1 cellular context compared by ENCODE assay signal in the genomic region with DNA sequence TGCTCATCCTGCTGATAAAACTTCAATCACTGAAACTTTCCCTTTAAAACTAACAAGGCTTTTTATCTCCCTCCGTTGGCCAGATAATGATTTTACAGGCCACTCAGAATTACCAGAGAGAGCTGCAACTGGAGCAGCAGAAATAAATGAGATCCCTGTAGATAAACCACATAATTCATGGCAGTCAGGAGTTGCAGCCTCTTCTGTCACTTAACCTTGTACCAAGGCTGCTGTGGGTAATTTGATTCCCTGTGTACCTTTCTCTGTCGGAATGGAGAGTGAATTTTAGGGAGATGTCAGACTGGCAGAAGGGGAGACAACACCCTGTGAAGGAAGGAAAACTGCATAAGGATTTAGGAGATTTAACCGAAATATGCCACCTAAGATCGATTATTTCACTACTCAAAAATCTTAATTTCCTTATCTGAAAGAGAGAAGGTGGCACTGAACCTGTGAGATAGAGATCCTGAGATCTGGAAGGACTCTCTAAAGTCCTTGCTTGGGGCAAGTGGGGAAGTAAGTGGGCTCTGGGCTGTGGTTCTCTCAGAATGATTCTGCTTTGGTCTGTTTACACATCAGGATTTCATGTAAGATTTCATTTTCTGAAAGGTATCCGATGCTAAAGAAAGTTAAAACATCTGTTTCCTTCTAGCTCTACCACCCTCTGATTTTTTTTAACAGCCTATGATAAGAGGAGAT.
TF ChIP-seq lines count a peak whose summit lies in the region.

No MANE protein-coding gene starts in this region.

TF ChIP-seq in GM23338, 12 proteins besides CTCF, POLR2A, EP300 and RAD21 (continued from another document):
- TF ChIP-seq, protein P1, sequence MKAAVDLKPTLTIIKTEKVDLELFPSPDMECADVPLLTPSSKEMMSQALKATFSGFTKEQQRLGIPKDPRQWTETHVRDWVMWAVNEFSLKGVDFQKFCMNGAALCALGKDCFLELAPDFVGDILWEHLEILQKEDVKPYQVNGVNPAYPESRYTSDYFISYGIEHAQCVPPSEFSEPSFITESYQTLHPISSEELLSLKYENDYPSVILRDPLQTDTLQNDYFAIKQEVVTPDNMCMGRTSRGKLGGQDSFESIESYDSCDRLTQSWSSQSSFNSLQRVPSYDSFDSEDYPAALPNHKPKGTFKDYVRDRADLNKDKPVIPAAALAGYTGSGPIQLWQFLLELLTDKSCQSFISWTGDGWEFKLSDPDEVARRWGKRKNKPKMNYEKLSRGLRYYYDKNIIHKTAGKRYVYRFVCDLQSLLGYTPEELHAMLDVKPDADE (IDR thresholded peaks at IDR 0.05), result no peak
- no peak for TF ChIP-seq NANOG (IDR thresholded peaks at IDR 0.05; ENCODE audit: borderline replicate concordance)
- no peak for TF ChIP-seq EZH2phosphoT487 (IDR thresholded peaks at IDR 0.05; ENCODE audit: unreplicated experiment)
- TF ChIP-seq EZH2 (IDR thresholded peaks at IDR 0.05; ENCODE audit: low read depth, unreplicated experiment), result no peak
- TF ChIP-seq, protein P2, sequence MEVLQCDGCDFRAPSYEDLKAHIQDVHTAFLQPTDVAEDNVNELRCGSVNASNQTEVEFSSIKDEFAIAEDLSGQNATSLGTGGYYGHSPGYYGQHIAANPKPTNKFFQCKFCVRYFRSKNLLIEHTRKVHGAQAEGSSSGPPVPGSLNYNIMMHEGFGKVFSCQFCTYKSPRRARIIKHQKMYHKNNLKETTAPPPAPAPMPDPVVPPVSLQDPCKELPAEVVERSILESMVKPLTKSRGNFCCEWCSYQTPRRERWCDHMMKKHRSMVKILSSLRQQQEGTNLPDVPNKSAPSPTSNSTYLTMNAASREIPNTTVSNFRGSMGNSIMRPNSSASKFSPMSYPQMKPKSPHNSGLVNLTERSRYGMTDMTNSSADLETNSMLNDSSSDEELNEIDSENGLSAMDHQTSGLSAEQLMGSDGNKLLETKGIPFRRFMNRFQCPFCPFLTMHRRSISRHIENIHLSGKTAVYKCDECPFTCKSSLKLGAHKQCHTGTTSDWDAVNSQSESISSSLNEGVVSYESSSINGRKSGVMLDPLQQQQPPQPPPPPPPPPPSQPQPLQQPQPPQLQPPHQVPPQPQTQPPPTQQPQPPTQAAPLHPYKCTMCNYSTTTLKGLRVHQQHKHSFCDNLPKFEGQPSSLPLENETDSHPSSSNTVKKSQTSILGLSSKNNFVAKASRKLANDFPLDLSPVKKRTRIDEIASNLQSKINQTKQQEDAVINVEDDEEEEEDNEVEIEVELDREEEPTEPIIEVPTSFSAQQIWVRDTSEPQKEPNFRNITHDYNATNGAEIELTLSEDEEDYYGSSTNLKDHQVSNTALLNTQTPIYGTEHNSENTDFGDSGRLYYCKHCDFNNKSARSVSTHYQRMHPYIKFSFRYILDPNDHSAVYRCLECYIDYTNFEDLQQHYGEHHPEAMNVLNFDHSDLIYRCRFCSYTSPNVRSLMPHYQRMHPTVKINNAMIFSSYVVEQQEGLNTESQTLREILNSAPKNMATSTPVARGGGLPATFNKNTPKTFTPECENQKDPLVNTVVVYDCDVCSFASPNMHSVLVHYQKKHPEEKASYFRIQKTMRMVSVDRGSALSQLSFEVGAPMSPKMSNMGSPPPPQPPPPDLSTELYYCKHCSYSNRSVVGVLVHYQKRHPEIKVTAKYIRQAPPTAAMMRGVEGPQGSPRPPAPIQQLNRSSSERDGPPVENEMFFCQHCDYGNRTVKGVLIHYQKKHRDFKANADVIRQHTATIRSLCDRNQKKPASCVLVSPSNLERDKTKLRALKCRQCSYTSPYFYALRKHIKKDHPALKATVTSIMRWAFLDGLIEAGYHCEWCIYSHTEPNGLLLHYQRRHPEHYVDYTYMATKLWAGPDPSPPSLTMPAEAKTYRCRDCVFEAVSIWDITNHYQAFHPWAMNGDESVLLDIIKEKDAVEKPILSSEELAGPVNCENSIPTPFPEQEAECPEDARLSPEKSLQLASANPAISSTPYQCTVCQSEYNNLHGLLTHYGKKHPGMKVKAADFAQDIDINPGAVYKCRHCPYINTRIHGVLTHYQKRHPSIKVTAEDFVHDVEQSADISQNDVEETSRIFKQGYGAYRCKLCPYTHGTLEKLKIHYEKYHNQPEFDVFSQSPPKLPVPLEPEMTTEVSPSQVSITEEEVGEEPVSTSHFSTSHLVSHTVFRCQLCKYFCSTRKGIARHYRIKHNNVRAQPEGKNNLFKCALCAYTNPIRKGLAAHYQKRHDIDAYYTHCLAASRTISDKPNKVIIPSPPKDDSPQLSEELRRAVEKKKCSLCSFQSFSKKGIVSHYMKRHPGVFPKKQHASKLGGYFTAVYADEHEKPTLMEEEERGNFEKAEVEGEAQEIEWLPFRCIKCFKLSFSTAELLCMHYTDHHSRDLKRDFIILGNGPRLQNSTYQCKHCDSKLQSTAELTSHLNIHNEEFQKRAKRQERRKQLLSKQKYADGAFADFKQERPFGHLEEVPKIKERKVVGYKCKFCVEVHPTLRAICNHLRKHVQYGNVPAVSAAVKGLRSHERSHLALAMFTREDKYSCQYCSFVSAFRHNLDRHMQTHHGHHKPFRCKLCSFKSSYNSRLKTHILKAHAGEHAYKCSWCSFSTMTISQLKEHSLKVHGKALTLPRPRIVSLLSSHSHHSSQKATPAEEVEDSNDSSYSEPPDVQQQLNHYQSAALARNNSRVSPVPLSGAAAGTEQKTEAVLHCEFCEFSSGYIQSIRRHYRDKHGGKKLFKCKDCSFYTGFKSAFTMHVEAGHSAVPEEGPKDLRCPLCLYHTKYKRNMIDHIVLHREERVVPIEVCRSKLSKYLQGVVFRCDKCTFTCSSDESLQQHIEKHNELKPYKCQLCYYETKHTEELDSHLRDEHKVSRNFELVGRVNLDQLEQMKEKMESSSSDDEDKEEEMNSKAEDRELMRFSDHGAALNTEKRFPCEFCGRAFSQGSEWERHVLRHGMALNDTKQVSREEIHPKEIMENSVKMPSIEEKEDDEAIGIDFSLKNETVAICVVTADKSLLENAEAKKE (CRISPR knock-in tag; IDR thresholded peaks at IDR 0.05), result no peak
- TF ChIP-seq, protein P3, sequence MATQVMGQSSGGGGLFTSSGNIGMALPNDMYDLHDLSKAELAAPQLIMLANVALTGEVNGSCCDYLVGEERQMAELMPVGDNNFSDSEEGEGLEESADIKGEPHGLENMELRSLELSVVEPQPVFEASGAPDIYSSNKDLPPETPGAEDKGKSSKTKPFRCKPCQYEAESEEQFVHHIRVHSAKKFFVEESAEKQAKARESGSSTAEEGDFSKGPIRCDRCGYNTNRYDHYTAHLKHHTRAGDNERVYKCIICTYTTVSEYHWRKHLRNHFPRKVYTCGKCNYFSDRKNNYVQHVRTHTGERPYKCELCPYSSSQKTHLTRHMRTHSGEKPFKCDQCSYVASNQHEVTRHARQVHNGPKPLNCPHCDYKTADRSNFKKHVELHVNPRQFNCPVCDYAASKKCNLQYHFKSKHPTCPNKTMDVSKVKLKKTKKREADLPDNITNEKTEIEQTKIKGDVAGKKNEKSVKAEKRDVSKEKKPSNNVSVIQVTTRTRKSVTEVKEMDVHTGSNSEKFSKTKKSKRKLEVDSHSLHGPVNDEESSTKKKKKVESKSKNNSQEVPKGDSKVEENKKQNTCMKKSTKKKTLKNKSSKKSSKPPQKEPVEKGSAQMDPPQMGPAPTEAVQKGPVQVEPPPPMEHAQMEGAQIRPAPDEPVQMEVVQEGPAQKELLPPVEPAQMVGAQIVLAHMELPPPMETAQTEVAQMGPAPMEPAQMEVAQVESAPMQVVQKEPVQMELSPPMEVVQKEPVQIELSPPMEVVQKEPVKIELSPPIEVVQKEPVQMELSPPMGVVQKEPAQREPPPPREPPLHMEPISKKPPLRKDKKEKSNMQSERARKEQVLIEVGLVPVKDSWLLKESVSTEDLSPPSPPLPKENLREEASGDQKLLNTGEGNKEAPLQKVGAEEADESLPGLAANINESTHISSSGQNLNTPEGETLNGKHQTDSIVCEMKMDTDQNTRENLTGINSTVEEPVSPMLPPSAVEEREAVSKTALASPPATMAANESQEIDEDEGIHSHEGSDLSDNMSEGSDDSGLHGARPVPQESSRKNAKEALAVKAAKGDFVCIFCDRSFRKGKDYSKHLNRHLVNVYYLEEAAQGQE (IDR thresholded peaks at IDR 0.05; ENCODE audit: unreplicated experiment), result no peak
- no peak for TF ChIP-seq ZNF331 (CRISPR knock-in tag; IDR thresholded peaks at IDR 0.05; ENCODE audit: low read depth)
